6 cellular contexts compared by ENCODE assay signal in genomic region chr19:42100241-42100640, GRCh38. TPM values are rescaled to one million over a fixed set of nuclear protein-coding genes. Genes with fewer than 3 reads are reported as not detected.
DNase-seq lines count a peak whose midpoint lies in the region; ATAC-seq and TF ChIP-seq lines count a peak whose summit lies in the region.
"Not testable (repeated sequence)": the region's sequence is repeated elsewhere in the genome, so short reads cannot be mapped to it uniquely, and the experiment has no call there.

No MANE protein-coding gene starts in this region.

- H3K14ac ChIP-seq in trophoblast cell (ENCODE audit: low read length) = not testable (repeated sequence)

- not testable (repeated sequence) for H3K4ac ChIP-seq in trophoblast cell (ENCODE audit: low read depth, low read length)

- H4K12ac ChIP-seq in trophoblast cell (ENCODE audit: low read depth, low read length) = not testable (repeated sequence)

- H3K9me3 ChIP-seq in RWPE2 (ENCODE audit: severe bottlenecking); trophoblast cell (ENCODE audit: insufficient read depth, low read depth, low read length): not testable (repeated sequence)

- not testable (repeated sequence) for H3K36me3 ChIP-seq in RWPE2 (ENCODE audit: low read depth); trophoblast cell (ENCODE audit: control insufficient read depth in 1 of 2, insufficient read depth in 2 of 2, low read length in 2 of 2)

- peak; percentile 50; the same call in 2 of the 3 replicates for ATAC-seq in RWPE2 (ENCODE audit: low read depth)

- H3K9ac ChIP-seq in trophoblast cell (ENCODE audit: low read length) = not testable (repeated sequence)

- not testable (repeated sequence) for H3K9me3 Mint-ChIP-seq in MCF 10A (ENCODE audit: unreplicated experiment)

- intact Hi-C loops in MCF 10A (cut with micrococcal nuclease) = loop anchor here (10.0 kb wide), 1 partner anchor 225 kb away; the partner anchor contains the start of gene MEGF8

- peak; percentile 29 for DNase-seq in HT1080 (ENCODE audit: low read depth)
- not testable (repeated sequence) for DNase-seq in RWPE2 (ENCODE audit: low spot score)
- peak; percentile 59 for DNase-seq in MCF 10A (ENCODE audit: unreplicated experiment)
- peak; percentile 64 for DNase-seq in iris pigment epithelial cell (ENCODE audit: low read depth)
- peak; percentile 76 to 88 for DNase-seq in trophoblast cell

- H3K4me1 Mint-ChIP-seq in MCF 10A (ENCODE audit: insufficient read depth, unreplicated experiment) = not testable (repeated sequence)

- H3K18ac ChIP-seq in trophoblast cell (ENCODE audit: low read length) = not testable (repeated sequence)

- H3K79me2 ChIP-seq in trophoblast cell (ENCODE audit: control insufficient read depth, insufficient read depth, low read length, poor library complexity) = not testable (repeated sequence)

- not testable (repeated sequence) for H4K8ac ChIP-seq in trophoblast cell (ENCODE audit: low read depth, low read length)

- H3K4me3 ChIP-seq in RWPE2 (ENCODE audit: severe bottlenecking); trophoblast cell (ENCODE audit: low read depth, low read length): not testable (repeated sequence)

- not testable (repeated sequence) for BruUV-seq in MCF 10A (replicated peaks; lab: Mats Ljungman, UMichigan)

- not testable (repeated sequence) for H3K79me1 ChIP-seq in trophoblast cell (ENCODE audit: low read length)

- TF ChIP-seq CTCF in C4-2B (conservative IDR thresholded peaks at IDR 0.05); RWPE2 (IDR thresholded peaks at IDR 0.05; ENCODE audit: poor library complexity, severe bottlenecking); MCF 10A (IDR thresholded peaks at IDR 0.05; ENCODE audit: unreplicated experiment): not testable (repeated sequence)

- H2AFZ ChIP-seq in trophoblast cell (ENCODE audit: insufficient read depth, low read length, poor library complexity) = not testable (repeated sequence)

- not testable (repeated sequence) for H2BK12ac ChIP-seq in trophoblast cell (ENCODE audit: low read length)

- H3K27ac ChIP-seq in C4-2B (peak overlapping the region; percentile 64), RWPE2 (ENCODE audit: poor library complexity, severe bottlenecking) (peak overlapping the region; percentile 18)
- H3K27ac ChIP-seq in trophoblast cell (ENCODE audit: low read depth, low read length) = not testable (repeated sequence)

- CTCF ChIA-PET in MCF 10A (lab: Yijun Ruan, JAX) = interaction anchor here (1.0 to 2.0 kb wide), 4 partner anchors 8 to 144 kb away, joined by 3 to 28 read pairs (median 4); no protein-coding TSS in a partner anchor

- not testable (repeated sequence) for H3K23ac ChIP-seq in trophoblast cell (ENCODE audit: low read length)

- H3K27me3 Mint-ChIP-seq in MCF 10A (ENCODE audit: insufficient read depth, unreplicated experiment) = not testable (repeated sequence)

- not testable (repeated sequence) for H3K27ac Mint-ChIP-seq in MCF 10A (ENCODE audit: low read depth, unreplicated experiment)

- H3K4me1 ChIP-seq in RWPE2 (ENCODE audit: insufficient read depth, poor library complexity, severe bottlenecking); trophoblast cell (ENCODE audit: control insufficient read depth in 1 of 2, insufficient read depth in 2 of 2, low read length in 2 of 2): not testable (repeated sequence)

- H3K36me3 Mint-ChIP-seq in MCF 10A (ENCODE audit: insufficient read depth, unreplicated experiment) = not testable (repeated sequence)

- not testable (repeated sequence) for H2BK120ac ChIP-seq in trophoblast cell (ENCODE audit: insufficient read depth, low read length, poor library complexity)

- WGBS in trophoblast cell (ENCODE audit: extremely low coverage, insufficient coverage, insufficient read length) = no CpG with 5 or more reads among the region's 10 CpGs

- H3K4me3 Mint-ChIP-seq in MCF 10A (ENCODE audit: unreplicated experiment) = not testable (repeated sequence)

- not testable (repeated sequence) for H3K4me2 ChIP-seq in trophoblast cell (ENCODE audit: low read length)

- POLR2A ChIA-PET in MCF 10A (lab: Yijun Ruan, JAX) = not testable (repeated sequence)

- not testable (repeated sequence) for H2BK5ac ChIP-seq in trophoblast cell (ENCODE audit: low read depth, low read length, poor library complexity)

- H4K91ac ChIP-seq in trophoblast cell (ENCODE audit: low read depth, low read length) = not testable (repeated sequence)

- H2AK5ac ChIP-seq in trophoblast cell (ENCODE audit: low read length) = not testable (repeated sequence)

- H3K27me3 ChIP-seq in RWPE2 (ENCODE audit: insufficient read depth, poor library complexity, severe bottlenecking); trophoblast cell (ENCODE audit: insufficient read depth, low read length): not testable (repeated sequence)

RNA-seq across cellular contexts. Expression of gene ZNF574, which starts 24.3 kb away (rescaled TPM):
- 26.9 and 37.8 TPM in 2 replicates for total RNA-seq in HT1080 (2014; rRNA removed; shearing (Covaris generic))
- 13.5 and 16.6 TPM in 2 replicates for polyA plus RNA-seq in HT1080 (2015; cell fraction: cytosol; rRNA removed)
- 25.1 and 27.5 TPM in 2 replicates for polyA plus RNA-seq in HT1080 (2015; cell fraction: nucleus; rRNA removed)
- 12.2 and 13.5 TPM in 2 replicates for total RNA-seq in MCF 10A (2022)
- 9.1 and 9.8 TPM in 2 replicates for polyA plus RNA-seq in trophoblast cell (2013)

RNA-seq across cellular contexts. Expression of gene GRIK5, which starts 30.2 kb away (rescaled TPM):
- total RNA-seq in HT1080 (2014; rRNA removed; shearing (Covaris generic)) = not detected in 2 replicates
- 0.02 and 0.05 TPM in 2 replicates for polyA plus RNA-seq in HT1080 (2015; cell fraction: cytosol; rRNA removed)
- polyA plus RNA-seq in HT1080 (2015; cell fraction: nucleus; rRNA removed) = 0.28 and 2.2 TPM in 2 replicates
- total RNA-seq in MCF 10A (2022) = 1.6 and 1.8 TPM in 2 replicates
- 0.18 and 0.26 TPM in 2 replicates for polyA plus RNA-seq in trophoblast cell (2013)

RNA-seq across cellular contexts. Expression of gene POU2F2, which starts 32.0 kb away (rescaled TPM):
- 2.6 and 5.4 TPM in 2 replicates for total RNA-seq in HT1080 (2014; rRNA removed; shearing (Covaris generic))
- polyA plus RNA-seq in HT1080 (2015; cell fraction: cytosol; rRNA removed) = 3.9 and 4.7 TPM in 2 replicates
- polyA plus RNA-seq in HT1080 (2015; cell fraction: nucleus; rRNA removed) = 5.8 and 7.0 TPM in 2 replicates
- total RNA-seq in MCF 10A (2022) = 0.49 and 0.70 TPM in 2 replicates
- polyA plus RNA-seq in trophoblast cell (2013) = 2.8 and 3.3 TPM in 2 replicates
